In the genomic region with DNA sequence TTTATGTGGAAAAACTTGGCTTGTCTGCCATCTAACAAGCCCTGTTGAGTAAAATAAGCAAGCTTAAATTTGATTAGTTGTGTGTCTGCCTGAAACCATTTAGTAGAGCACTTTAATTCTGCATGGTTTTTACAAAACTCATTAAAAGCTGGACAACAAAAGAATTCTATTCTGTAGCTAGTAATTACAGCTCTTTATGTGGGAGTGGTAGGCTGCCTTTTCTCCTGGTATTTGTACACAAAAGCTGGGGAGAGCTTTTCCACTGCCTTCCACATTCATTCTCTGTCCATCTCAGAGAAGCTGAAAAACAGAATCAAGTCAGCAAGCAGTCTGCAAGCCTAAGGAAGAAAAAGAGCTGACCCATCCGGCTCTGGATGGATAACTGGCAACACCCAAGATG, we compare ENCODE assay signal across 8 cellular contexts. TPM values are rescaled to one million over a fixed set of nuclear protein-coding genes. Genes with fewer than 3 reads are reported as not detected.
DNase-seq lines count a peak whose midpoint lies in the region; ATAC-seq, FAIRE-seq and TF ChIP-seq lines count a peak whose summit lies in the region.

No MANE protein-coding gene starts in this region.

- peak overlapping the region; percentile 95 for H3K4me2 ChIP-seq in DOHH2 (ENCODE audit: low read length)
- H3K4me2 ChIP-seq in osteoblast (ENCODE audit: insufficient read depth, low read length), result peak overlapping the region; percentile 97

- no peak overlapping the region for H2AFZ ChIP-seq in osteoblast (ENCODE audit: low read length)

- DNase-seq in NCI-H748 treated with DMSO at 0.1 percent for 48 hours (lab: John Stamatoyannopoulos, UW), result peak; percentile 86
- DNase-seq in osteoblast (ENCODE audit: insufficient read length, low spot score, missing footprints), result peak; percentile 86
- no peak for DNase-seq in kidney tubule cell (ENCODE audit: low spot score)
- DNase-seq in GM12891 (ENCODE audit: insufficient read length, low spot score), result no peak

- TF ChIP-seq CTCF in DOHH2 (IDR thresholded peaks at IDR 0.05; ENCODE audit: low read depth, low read length, poor library complexity, severe bottlenecking) (no peak), osteoblast (IDR thresholded peaks at IDR 0.05; ENCODE audit: extremely low read depth, low read depth, low read length) (no peak)

- H3K4me1 ChIP-seq in DOHH2 (ENCODE audit: control insufficient read depth, low read length), result peaks cover 43% of the 10 kb centered on the region
- no peaks in the 10 kb centered on the region for H3K4me1 ChIP-seq in endocrine pancreas (ENCODE audit: control insufficient read depth, insufficient read depth, low read length)
- H3K4me1 ChIP-seq in osteoblast (ENCODE audit: insufficient read depth, low read length), result peaks cover 29% of the 10 kb centered on the region

- no peak for TF ChIP-seq POLR2A in GM12891 (IDR thresholded peaks at IDR 0.05; ENCODE audit: low read depth, low read length)

- no peak overlapping the region for H3K9ac ChIP-seq in endocrine pancreas (ENCODE audit: control insufficient read depth, insufficient read depth, low read length)

- no peaks in the 10 kb centered on the region for H3K9me3 ChIP-seq in DOHH2 (ENCODE audit: control insufficient read depth, insufficient read depth, low read length)
- no peaks in the 10 kb centered on the region for H3K9me3 ChIP-seq in endocrine pancreas (ENCODE audit: control insufficient read depth, low read length)
- no peaks in the 10 kb centered on the region for H3K9me3 ChIP-seq in osteoblast (ENCODE audit: low read depth, low read length)

- H3K79me2 ChIP-seq in DOHH2 (ENCODE audit: control insufficient read depth, low read length) (peaks cover 76% of the 10 kb centered on the region), osteoblast (ENCODE audit: insufficient read depth, low read length) (peaks cover 32% of the 10 kb centered on the region)

- no peak for FAIRE-seq in GM12891 (lab: Jason Lieb, UNC)

- no peaks in the 10 kb centered on the region for H3K27me3 ChIP-seq in DOHH2 (ENCODE audit: control insufficient read depth, low read length)
- no peaks in the 10 kb centered on the region for H3K27me3 ChIP-seq in endocrine pancreas (ENCODE audit: control insufficient read depth, insufficient read depth, low read length)
- H3K27me3 ChIP-seq in osteoblast (ENCODE audit: insufficient read depth, low read length), result no peaks in the 10 kb centered on the region

- H3K36me3 ChIP-seq in DOHH2 (ENCODE audit: control insufficient read depth, low read length) (peaks cover 63% of the 10 kb centered on the region), endocrine pancreas (ENCODE audit: control insufficient read depth, insufficient read depth, low read length) (no peaks in the 10 kb centered on the region), osteoblast (ENCODE audit: insufficient read depth, low read length) (no peaks in the 10 kb centered on the region)

- H3K4me3 ChIP-seq in DOHH2 (ENCODE audit: low read length) (peak overlapping the region; percentile 78), endocrine pancreas (ENCODE audit: control insufficient read depth, insufficient read depth, low read length) (peak overlapping the region; percentile 86), osteoblast (ENCODE audit: insufficient read depth, low read length) (peak overlapping the region; percentile 81)

- H3K27ac ChIP-seq in DOHH2 (ENCODE audit: low read depth, low read length), result peak overlapping the region; percentile 73
- no peak overlapping the region for H3K27ac ChIP-seq in osteoblast (ENCODE audit: low read depth, low read length)

- H3K9me2 ChIP-seq in DOHH2 (replicated peaks; ENCODE audit: control insufficient read depth, low read length), result no peaks in the 10 kb centered on the region

- peaks cover 5% of the 10 kb centered on the region; the same call in 1 of the 2 replicates for H3F3A ChIP-seq in DOHH2 (ENCODE audit: control insufficient read depth, insufficient read depth)

- H4K20me1 ChIP-seq in DOHH2 (ENCODE audit: control insufficient read depth, insufficient read depth, low read depth, low read length), result peaks cover 18% of the 10 kb centered on the region; the same call in 1 of the 2 replicates
- H4K20me1 ChIP-seq in osteoblast (ENCODE audit: insufficient read depth, low read length), result peaks cover 9% of the 10 kb centered on the region

- ATAC-seq in HG02571 (IDR thresholded peaks at IDR 0.05; ENCODE audit: unreplicated experiment) (no peak), HG02840 (IDR thresholded peaks at IDR 0.05; ENCODE audit: low FRiP score, unreplicated experiment) (no peak)

TF ChIP-seq in GM12891, 5 proteins besides CTCF, POLR2A, EP300 and RAD21:
- TF ChIP-seq PAX5 (IDR thresholded peaks at IDR 0.05; ENCODE audit: insufficient read depth, low read length, severe bottlenecking) (no peak), POU2F2 (IDR thresholded peaks at IDR 0.05; ENCODE audit: low read depth, low read length) (no peak), POLR2AphosphoS5 (IDR thresholded peaks at IDR 0.05; ENCODE audit: low read depth, low read length) (no peak), SPI1 (IDR thresholded peaks at IDR 0.05; ENCODE audit: low read depth, low read length) (no peak), TAF1 (IDR thresholded peaks at IDR 0.05; ENCODE audit: low read depth, low read length) (no peak)

RNA-seq across cellular contexts. Expression of gene ETS2, which starts 1.8 kb away (rescaled TPM):
- total RNA-seq in osteoblast, result 2.7 and 4.0 TPM in 2 replicates
- polyA plus RNA-seq in GM12891 (2012; ENCODE audit: low read depth, missing spikeins), result 2.0 TPM

Comparison
In these comparisons a context has a peak if more than half of its experiments do, and no peak if none do; other contexts are left out.
1. DNase-seq: peak in NCI-H748 treated with DMSO at 0.1 percent for 48 hours (single experiment) and osteoblast (single experiment); none in kidney tubule cell (single experiment) and GM12891 (single experiment).
2. Peak in every context shown above with its lines, with median percentiles within 50 percentile points of each other: H3K4me3 ChIP-seq.